14 cellular contexts compared by ENCODE assay signal in genomic region chr1:9670085-9670484, GRCh38. TPM values are rescaled to one million over a fixed set of nuclear protein-coding genes. Genes with fewer than 3 reads are reported as not detected.
DNase-seq lines count a peak whose midpoint lies in the region; ATAC-seq lines count a peak whose summit lies in the region.
"Had no signal": no experiment of that assay in that cellular context is flagged by ENCODE, and none has a peak within 500 bp of the region (broad histone marks: within the 10 kb centered on the region; RNA-seq: fewer than 3 reads in every experiment).

No MANE protein-coding gene starts in this region.

- in situ Hi-C loops in KBM-7 (cut with MboI; ENCODE audit: low pct_unique_long_range_greater_than_20kb, low sequenced_read_pairs), result no loop called here

- no peaks in the 10 kb centered on the region for H3K27me3 Mint-ChIP-seq in activated naive CD4-positive, alpha-beta T cell treated with anti-CD3 and anti-CD28 coated beads, Interleukin-2, amount 50 U/mL, for 24 hours
- no peaks in the 10 kb centered on the region for H3K27me3 Mint-ChIP-seq in activated T-helper 17 cell treated with anti-CD3 and anti-CD28 coated beads, Interleukin-2, amount 50 U/mL, for 72 hours

- peak overlapping the region; percentile 97 for H3K27ac Mint-ChIP-seq in activated naive CD4-positive, alpha-beta T cell treated with anti-CD3 and anti-CD28 coated beads, Interleukin-2, amount 50 U/mL, for 24 hours
- H3K27ac Mint-ChIP-seq in activated T-helper 17 cell treated with anti-CD3 and anti-CD28 coated beads, Interleukin-2, amount 50 U/mL, for 72 hours, result peak overlapping the region; percentile 92
- H3K27ac Mint-ChIP-seq: brain, progenitor cell of endocrine pancreas had no signal

- H3K4me3 Mint-ChIP-seq in activated naive CD4-positive, alpha-beta T cell treated with anti-CD3 and anti-CD28 coated beads, Interleukin-2, amount 50 U/mL, for 24 hours, result peak overlapping the region; percentile 57
- peak overlapping the region; percentile 69 for H3K4me3 Mint-ChIP-seq in activated T-helper 17 cell treated with anti-CD3 and anti-CD28 coated beads, Interleukin-2, amount 50 U/mL, for 72 hours
- H3K4me3 Mint-ChIP-seq: brain had no signal

- no peaks in the 10 kb centered on the region for H3K36me3 ChIP-seq in MG63
- H3K36me3 ChIP-seq: thoracic aorta had no signal

- peaks cover 15% of the 10 kb centered on the region for H3K36me3 Mint-ChIP-seq in activated naive CD4-positive, alpha-beta T cell treated with anti-CD3 and anti-CD28 coated beads, Interleukin-2, amount 50 U/mL, for 24 hours
- H3K36me3 Mint-ChIP-seq in activated T-helper 17 cell treated with anti-CD3 and anti-CD28 coated beads, Interleukin-2, amount 50 U/mL, for 72 hours (ENCODE audit: low read depth), result peaks cover 95% of the 10 kb centered on the region
- H3K36me3 Mint-ChIP-seq: brain had no signal

- H3K27me3 ChIP-seq in MG63, result no peaks in the 10 kb centered on the region

- H3K9me3 Mint-ChIP-seq in activated naive CD4-positive, alpha-beta T cell treated with anti-CD3 and anti-CD28 coated beads, Interleukin-2, amount 50 U/mL, for 24 hours, result no peaks in the 10 kb centered on the region
- H3K9me3 Mint-ChIP-seq in activated T-helper 17 cell treated with anti-CD3 and anti-CD28 coated beads, Interleukin-2, amount 50 U/mL, for 72 hours, result no peaks in the 10 kb centered on the region

- H3K4me3 ChIP-seq in MG63, result no peak overlapping the region
- H3K4me3 ChIP-seq: thoracic aorta had no signal

- peak; percentile 83 for ATAC-seq in activated T-helper 17 cell treated with anti-CD3 and anti-CD28 coated beads, Interleukin-2, amount 50 U/mL, for 72 hours (replicated peaks)
- ATAC-seq in stimulated activated naive CD8-positive, alpha-beta T cell treated with anti-CD3 and anti-CD28 coated beads, Interleukin-15, Interleukin-2, amounts not matched to agents 100 U/mL and 50 U/mL, for 24 hours, result peak; percentile 85
- ATAC-seq: left lobe of liver had no signal

- no peaks in the 10 kb centered on the region for H3K9me3 ChIP-seq in MG63
- H3K9me3 ChIP-seq: thoracic aorta had no signal

- no peak for DNase-seq in activated naive CD4-positive, alpha-beta T cell (lab: John Stamatoyannopoulos, UW)
- DNase-seq in KBM-7, result peak; percentile 60
- DNase-seq in stimulated activated naive CD8-positive, alpha-beta T cell treated with anti-CD3 and anti-CD28 coated beads, Interleukin-15, Interleukin-2, amounts not matched to agents 100 U/mL and 50 U/mL, for 24 hours, result no peak
- no peak for DNase-seq in DMS53 (lab: John Stamatoyannopoulos, UW)
- DNase-seq in islet precursor cell, result no peak
- no peak for DNase-seq in MG63
- DNase-seq: DMS79 treated with DMSO at 0.1 percent for 48 hours; effector CD8-positive, alpha-beta T cell had no signal

- peaks cover 60% of the 10 kb centered on the region for H3K4me1 Mint-ChIP-seq in activated naive CD4-positive, alpha-beta T cell treated with anti-CD3 and anti-CD28 coated beads, Interleukin-2, amount 50 U/mL, for 24 hours
- peaks cover 34% of the 10 kb centered on the region for H3K4me1 Mint-ChIP-seq in activated T-helper 17 cell treated with anti-CD3 and anti-CD28 coated beads, Interleukin-2, amount 50 U/mL, for 72 hours
- H3K4me1 Mint-ChIP-seq: brain had no signal

RNA-seq across cellular contexts. Expression of gene PIK3CD, which starts 18.6 kb away (rescaled TPM):
- 100 to 1,000 TPM; 114 to 120 TPM for total RNA-seq in activated T-helper 17 cell treated with anti-CD3 and anti-CD28 coated beads, Interleukin-2, amount 50 U/mL, for 72 hours
- 0.47 and 2.9 TPM in 2 replicates for total RNA-seq in MG63 (2014; rRNA removed; shearing (Covaris generic); ENCODE audit: low replicate concordance)

Comparison
In these comparisons a context has a peak if more than half of its experiments do, and no peak if none do; other contexts are left out.
1. RNA of gene PIK3CD, which starts 18.6 kb away (total RNA-seq): 114 to 120 TPM in activated T-helper 17 cell treated with anti-CD3 and anti-CD28 coated beads, Interleukin-2, amount 50 U/mL, for 72 hours; 0.47 to 2.9 TPM in MG63; every median in the first group is over 10 times any median in the second.